In the genomic region with DNA sequence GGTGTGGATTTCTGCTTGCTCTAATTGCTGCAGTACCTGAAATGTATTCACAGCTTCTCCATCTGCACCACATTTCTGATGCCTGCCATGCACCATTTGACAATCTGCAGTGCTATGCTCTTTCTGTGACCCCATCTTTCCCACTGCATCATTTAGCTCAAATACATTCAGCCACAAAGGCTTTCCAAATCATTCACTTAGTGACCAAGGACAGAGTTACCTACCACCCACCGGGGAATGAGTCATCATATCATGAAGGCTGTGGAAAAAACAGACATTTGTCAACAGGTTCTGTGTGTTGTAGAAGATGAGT, we compare ENCODE assay signal across 1 cellular context.
TF ChIP-seq lines count a peak whose summit lies in the region.

No MANE protein-coding gene starts in this region.

TF ChIP-seq in HEK293, 187 proteins besides CTCF, POLR2A, EP300 and RAD21 (continued from another document):
- TF ChIP-seq, protein P1, sequence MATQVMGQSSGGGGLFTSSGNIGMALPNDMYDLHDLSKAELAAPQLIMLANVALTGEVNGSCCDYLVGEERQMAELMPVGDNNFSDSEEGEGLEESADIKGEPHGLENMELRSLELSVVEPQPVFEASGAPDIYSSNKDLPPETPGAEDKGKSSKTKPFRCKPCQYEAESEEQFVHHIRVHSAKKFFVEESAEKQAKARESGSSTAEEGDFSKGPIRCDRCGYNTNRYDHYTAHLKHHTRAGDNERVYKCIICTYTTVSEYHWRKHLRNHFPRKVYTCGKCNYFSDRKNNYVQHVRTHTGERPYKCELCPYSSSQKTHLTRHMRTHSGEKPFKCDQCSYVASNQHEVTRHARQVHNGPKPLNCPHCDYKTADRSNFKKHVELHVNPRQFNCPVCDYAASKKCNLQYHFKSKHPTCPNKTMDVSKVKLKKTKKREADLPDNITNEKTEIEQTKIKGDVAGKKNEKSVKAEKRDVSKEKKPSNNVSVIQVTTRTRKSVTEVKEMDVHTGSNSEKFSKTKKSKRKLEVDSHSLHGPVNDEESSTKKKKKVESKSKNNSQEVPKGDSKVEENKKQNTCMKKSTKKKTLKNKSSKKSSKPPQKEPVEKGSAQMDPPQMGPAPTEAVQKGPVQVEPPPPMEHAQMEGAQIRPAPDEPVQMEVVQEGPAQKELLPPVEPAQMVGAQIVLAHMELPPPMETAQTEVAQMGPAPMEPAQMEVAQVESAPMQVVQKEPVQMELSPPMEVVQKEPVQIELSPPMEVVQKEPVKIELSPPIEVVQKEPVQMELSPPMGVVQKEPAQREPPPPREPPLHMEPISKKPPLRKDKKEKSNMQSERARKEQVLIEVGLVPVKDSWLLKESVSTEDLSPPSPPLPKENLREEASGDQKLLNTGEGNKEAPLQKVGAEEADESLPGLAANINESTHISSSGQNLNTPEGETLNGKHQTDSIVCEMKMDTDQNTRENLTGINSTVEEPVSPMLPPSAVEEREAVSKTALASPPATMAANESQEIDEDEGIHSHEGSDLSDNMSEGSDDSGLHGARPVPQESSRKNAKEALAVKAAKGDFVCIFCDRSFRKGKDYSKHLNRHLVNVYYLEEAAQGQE (tag by site-specific recombination; IDR thresholded peaks at IDR 0.05): peak; percentile 35; the same call in 1 of the 2 replicates
- no peak for TF ChIP-seq ZNF133 (tag by site-specific recombination; IDR thresholded peaks at IDR 0.05)
- TF ChIP-seq MZF1 (tag by site-specific recombination; IDR thresholded peaks at IDR 0.05; ENCODE audit: borderline replicate concordance): no peak
- TF ChIP-seq SCRT2 (tag by site-specific recombination; IDR thresholded peaks at IDR 0.05): 0 out of 2 replicates have a peak, but pooled peaks have one; percentile 47
- no peak for TF ChIP-seq ZFP41 (tag by site-specific recombination; IDR thresholded peaks at IDR 0.05; ENCODE audit: borderline replicate concordance)
- TF ChIP-seq ZNF366 (tag by site-specific recombination; conservative IDR thresholded peaks at IDR 0.05): no peak
- TF ChIP-seq BCL11B (tag by site-specific recombination; IDR thresholded peaks at IDR 0.05; ENCODE audit: low read depth): no peak
- TF ChIP-seq ZNF433 (tag by site-specific recombination; IDR thresholded peaks at IDR 0.05; ENCODE audit: low read depth): no peak
- TF ChIP-seq ZNF501 (tag by site-specific recombination; IDR thresholded peaks at IDR 0.05): no peak
- no peak for TF ChIP-seq ZSCAN23 (tag by site-specific recombination; IDR thresholded peaks at IDR 0.05)
- TF ChIP-seq, protein P2, sequence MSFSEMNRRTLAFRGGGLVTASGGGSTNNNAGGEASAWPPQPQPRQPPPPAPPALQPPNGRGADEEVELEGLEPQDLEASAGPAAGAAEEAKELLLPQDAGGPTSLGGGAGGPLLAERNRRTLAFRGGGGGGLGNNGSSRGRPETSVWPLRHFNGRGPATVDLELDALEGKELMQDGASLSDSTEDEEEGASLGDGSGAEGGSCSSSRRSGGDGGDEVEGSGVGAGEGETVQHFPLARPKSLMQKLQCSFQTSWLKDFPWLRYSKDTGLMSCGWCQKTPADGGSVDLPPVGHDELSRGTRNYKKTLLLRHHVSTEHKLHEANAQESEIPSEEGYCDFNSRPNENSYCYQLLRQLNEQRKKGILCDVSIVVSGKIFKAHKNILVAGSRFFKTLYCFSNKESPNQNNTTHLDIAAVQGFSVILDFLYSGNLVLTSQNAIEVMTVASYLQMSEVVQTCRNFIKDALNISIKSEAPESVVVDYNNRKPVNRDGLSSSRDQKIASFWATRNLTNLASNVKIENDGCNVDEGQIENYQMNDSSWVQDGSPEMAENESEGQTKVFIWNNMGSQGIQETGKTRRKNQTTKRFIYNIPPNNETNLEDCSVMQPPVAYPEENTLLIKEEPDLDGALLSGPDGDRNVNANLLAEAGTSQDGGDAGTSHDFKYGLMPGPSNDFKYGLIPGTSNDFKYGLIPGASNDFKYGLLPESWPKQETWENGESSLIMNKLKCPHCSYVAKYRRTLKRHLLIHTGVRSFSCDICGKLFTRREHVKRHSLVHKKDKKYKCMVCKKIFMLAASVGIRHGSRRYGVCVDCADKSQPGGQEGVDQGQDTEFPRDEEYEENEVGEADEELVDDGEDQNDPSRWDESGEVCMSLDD (tag by site-specific recombination; IDR thresholded peaks at IDR 0.05): no peak
- TF ChIP-seq, protein P3, sequence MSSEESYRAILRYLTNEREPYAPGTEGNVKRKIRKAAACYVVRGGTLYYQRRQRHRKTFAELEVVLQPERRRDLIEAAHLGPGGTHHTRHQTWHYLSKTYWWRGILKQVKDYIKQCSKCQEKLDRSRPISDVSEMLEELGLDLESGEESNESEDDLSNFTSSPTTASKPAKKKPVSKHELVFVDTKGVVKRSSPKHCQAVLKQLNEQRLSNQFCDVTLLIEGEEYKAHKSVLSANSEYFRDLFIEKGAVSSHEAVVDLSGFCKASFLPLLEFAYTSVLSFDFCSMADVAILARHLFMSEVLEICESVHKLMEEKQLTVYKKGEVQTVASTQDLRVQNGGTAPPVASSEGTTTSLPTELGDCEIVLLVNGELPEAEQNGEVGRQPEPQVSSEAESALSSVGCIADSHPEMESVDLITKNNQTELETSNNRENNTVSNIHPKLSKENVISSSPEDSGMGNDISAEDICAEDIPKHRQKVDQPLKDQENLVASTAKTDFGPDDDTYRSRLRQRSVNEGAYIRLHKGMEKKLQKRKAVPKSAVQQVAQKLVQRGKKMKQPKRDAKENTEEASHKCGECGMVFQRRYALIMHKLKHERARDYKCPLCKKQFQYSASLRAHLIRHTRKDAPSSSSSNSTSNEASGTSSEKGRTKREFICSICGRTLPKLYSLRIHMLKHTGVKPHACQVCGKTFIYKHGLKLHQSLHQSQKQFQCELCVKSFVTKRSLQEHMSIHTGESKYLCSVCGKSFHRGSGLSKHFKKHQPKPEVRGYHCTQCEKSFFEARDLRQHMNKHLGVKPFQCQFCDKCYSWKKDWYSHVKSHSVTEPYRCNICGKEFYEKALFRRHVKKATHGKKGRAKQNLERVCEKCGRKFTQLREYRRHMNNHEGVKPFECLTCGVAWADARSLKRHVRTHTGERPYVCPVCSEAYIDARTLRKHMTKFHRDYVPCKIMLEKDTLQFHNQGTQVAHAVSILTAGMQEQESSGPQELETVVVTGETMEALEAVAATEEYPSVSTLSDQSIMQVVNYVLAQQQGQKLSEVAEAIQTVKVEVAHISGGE (tag by site-specific recombination; conservative IDR thresholded peaks at IDR 0.05; ENCODE audit: low read depth): no peak
- no peak for TF ChIP-seq SP3 (tag by site-specific recombination; IDR thresholded peaks at IDR 0.05)
- no peak for TF ChIP-seq ZNF114 (tag by site-specific recombination; IDR thresholded peaks at IDR 0.05)
- no peak for TF ChIP-seq ZNF169 (tag by site-specific recombination; IDR thresholded peaks at IDR 0.05)
- no peak for TF ChIP-seq ZNF426 (tag by site-specific recombination; IDR thresholded peaks at IDR 0.05)
- TF ChIP-seq ZNF202 (tag by site-specific recombination; IDR thresholded peaks at IDR 0.05; ENCODE audit: borderline replicate concordance): no peak
- TF ChIP-seq ZSCAN16 (tag by site-specific recombination; IDR thresholded peaks at IDR 0.05): no peak
- peak; percentile 41 for TF ChIP-seq GLIS1 (tag by site-specific recombination; IDR thresholded peaks at IDR 0.05)
- no peak for TF ChIP-seq ZNF571 (tag by site-specific recombination; IDR thresholded peaks at IDR 0.05)
- TF ChIP-seq HOXA7 (CRISPR knock-in tag; IDR thresholded peaks at IDR 0.05; ENCODE audit: borderline replicate concordance): no peak
